ENCODE assay signal across 1 cellular context in genomic region chr9:105912868-105913516, GRCh38.
TF ChIP-seq lines count a peak whose summit lies in the region.

No MANE protein-coding gene starts in this region.

TF ChIP-seq in WTC11, 78 proteins besides CTCF, POLR2A, EP300 and RAD21 (continued from another document):
- TF ChIP-seq ARID4B (CRISPR knock-in tag; IDR thresholded peaks at IDR 0.05; ENCODE audit: borderline replicate concordance) (no peak), JUN (CRISPR knock-in tag; IDR thresholded peaks at IDR 0.05) (no peak), PRRX2 (CRISPR knock-in tag; IDR thresholded peaks at IDR 0.05) (no peak), ATF1 (CRISPR knock-in tag; IDR thresholded peaks at IDR 0.05) (no peak), ZNF121 (CRISPR knock-in tag; IDR thresholded peaks at IDR 0.05) (no peak), ETV6 (CRISPR knock-in tag; IDR thresholded peaks at IDR 0.05) (no peak)
- TF ChIP-seq, protein P1, sequence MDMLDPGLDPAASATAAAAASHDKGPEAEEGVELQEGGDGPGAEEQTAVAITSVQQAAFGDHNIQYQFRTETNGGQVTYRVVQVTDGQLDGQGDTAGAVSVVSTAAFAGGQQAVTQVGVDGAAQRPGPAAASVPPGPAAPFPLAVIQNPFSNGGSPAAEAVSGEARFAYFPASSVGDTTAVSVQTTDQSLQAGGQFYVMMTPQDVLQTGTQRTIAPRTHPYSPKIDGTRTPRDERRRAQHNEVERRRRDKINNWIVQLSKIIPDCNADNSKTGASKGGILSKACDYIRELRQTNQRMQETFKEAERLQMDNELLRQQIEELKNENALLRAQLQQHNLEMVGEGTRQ (CRISPR knock-in tag; IDR thresholded peaks at IDR 0.05), result no peak
TF ChIP-seq in WTC11: peak in this region for 0.
